Comparison of ENCODE assay signal across 25 cellular contexts in genomic region chr17:79630821-79631639, GRCh38. TPM values are rescaled to one million over a fixed set of nuclear protein-coding genes. Genes with fewer than 3 reads are reported as not detected.
DNase-seq lines count a peak whose midpoint lies in the region; ATAC-seq, FAIRE-seq and TF ChIP-seq lines count a peak whose summit lies in the region.
"Had no signal": no experiment of that assay in that cellular context is flagged by ENCODE, and none has a peak within 500 bp of the region (broad histone marks: within the 10 kb centered on the region; RNA-seq: fewer than 3 reads in every experiment).

No MANE protein-coding gene starts in this region.

- POLR2A ChIA-PET in WTC11 (lab: Charles Lee): no interaction called here
- POLR2A ChIA-PET in HepG2 (lab: Yijun Ruan, JAX): no interaction called here

- H3K9ac ChIP-seq in HepG2 (ENCODE audit: insufficient read depth, low read depth, low read length): no peak overlapping the region

- H3K9me3 ChIP-seq in HepG2 (ENCODE audit: low read length) (no peaks in the 10 kb centered on the region), suprapubic skin (no peaks in the 10 kb centered on the region), hepatocyte (ENCODE audit: low read depth) (no peaks in the 10 kb centered on the region)
- H3K9me3 ChIP-seq: breast epithelium, esophagus squamous epithelium had no signal

- no peaks in the 10 kb centered on the region for H3K36me3 ChIP-seq in HepG2 (replicated peaks in 1 of 2; ENCODE audit: control insufficient read depth in 1 of 2, insufficient read depth in 2 of 2, low read length in 2 of 2)
- H3K36me3 ChIP-seq in suprapubic skin: no peaks in the 10 kb centered on the region
- H3K36me3 ChIP-seq in hepatocyte (replicated peaks; ENCODE audit: insufficient read depth, low read depth): no peaks in the 10 kb centered on the region
- H3K36me3 ChIP-seq: breast epithelium, esophagus squamous epithelium had no signal

- H4K20me1 ChIP-seq in HepG2 (ENCODE audit: insufficient read depth, low read length) (no peaks in the 10 kb centered on the region; the same call in 1 of the 2 replicates), hepatocyte (ENCODE audit: insufficient read depth, poor library complexity, severe bottlenecking) (no peaks in the 10 kb centered on the region)

- no peak overlapping the region for H3K4me2 ChIP-seq in HepG2 (ENCODE audit: low read depth, low read length)
- H3K4me2 ChIP-seq in hepatocyte: no peak overlapping the region

- no peaks in the 10 kb centered on the region for H3K9me3 Mint-ChIP-seq in activated T-cell treated with anti-CD3 and anti-CD28 coated beads, Interleukin-2, amount 50 U/mL, for 24 hours
- no peaks in the 10 kb centered on the region for H3K9me3 Mint-ChIP-seq in WTC11
- H3K9me3 Mint-ChIP-seq: CD8-positive, alpha-beta memory T cell; IgD-negative memory B cell; immature natural killer cell; stimulated activated naive CD8-positive, alpha-beta T cell treated with anti-CD3 and anti-CD28 coated beads, Interleukin-15, Interleukin-2, amounts not matched to agents 100 ng/mL and 50 ng/mL, for 24 hours had no signal

- H3K4me1 ChIP-seq in HepG2 (ENCODE audit: insufficient read depth, low read length) (no peaks in the 10 kb centered on the region), suprapubic skin (no peaks in the 10 kb centered on the region), hepatocyte (ENCODE audit: insufficient read depth) (no peaks in the 10 kb centered on the region)
- H3K4me1 ChIP-seq: breast epithelium, esophagus squamous epithelium had no signal

- H3K27ac ChIP-seq in HepG2 (ENCODE audit: extremely low read length, insufficient read depth, low read length) (no peak overlapping the region), suprapubic skin (no peak overlapping the region), hepatocyte (no peak overlapping the region)
- H3K27ac ChIP-seq: breast epithelium, esophagus squamous epithelium, RWPE1 had no signal

- H3K27me3 ChIP-seq in HepG2 (ENCODE audit: control insufficient read depth in 1 of 2, insufficient read depth in 2 of 2, low read length in 2 of 2): peaks cover 5 to 70% of the 10 kb centered on the region in 2 experiments; a peak in 4 of 5 replicates
- peaks cover 29% of the 10 kb centered on the region for H3K27me3 ChIP-seq in suprapubic skin
- no peaks in the 10 kb centered on the region for H3K27me3 ChIP-seq in hepatocyte

- TF ChIP-seq EP300 in HepG2 (IDR thresholded peaks at IDR 0.05; ENCODE audit: low read depth in 2 of 2, low read length in 2 of 2) (no peak), HepG2 (CRISPR knock-in tag; IDR thresholded peaks at IDR 0.05; ENCODE audit: borderline replicate concordance) (no peak), suprapubic skin (IDR thresholded peaks at IDR 0.05) (no peak)

- H2AFZ ChIP-seq in HepG2 (ENCODE audit: low read length) (no peak overlapping the region), hepatocyte (no peak overlapping the region)

- CTCF ChIA-PET in WTC11 (lab: Charles Lee) (interaction anchor here (1.0 to 1.2 kb wide), 3 partner anchors 28 to 230 kb away, joined by 3 to 5 read pairs (median 3); no protein-coding TSS in a partner anchor), HepG2 (lab: Yijun Ruan, JAX; ENCODE audit: low intra/inter-chr PET ratio, low total read pairs) (no interaction called here)

- no peaks in the 10 kb centered on the region for H3K36me3 Mint-ChIP-seq in activated T-cell treated with anti-CD3 and anti-CD28 coated beads, Interleukin-2, amount 50 U/mL, for 24 hours (ENCODE audit: low read depth)
- H3K36me3 Mint-ChIP-seq in WTC11: no peaks in the 10 kb centered on the region
- H3K36me3 Mint-ChIP-seq: CD8-positive, alpha-beta memory T cell; IgD-negative memory B cell; immature natural killer cell had no signal

- in situ Hi-C loops in HepG2 (cut with HindIII; ENCODE audit: extremely low pct_ligation_motif_present, low pct_unique_long_range_greater_than_20kb): no loop called here

- no peak overlapping the region for H3K4me3 Mint-ChIP-seq in activated T-cell treated with anti-CD3 and anti-CD28 coated beads, Interleukin-2, amount 50 U/mL, for 24 hours
- H3K4me3 Mint-ChIP-seq in WTC11: no peak overlapping the region
- H3K4me3 Mint-ChIP-seq: CD8-positive, alpha-beta memory T cell; IgD-negative memory B cell; immature natural killer cell; stimulated activated naive CD8-positive, alpha-beta T cell treated with anti-CD3 and anti-CD28 coated beads, Interleukin-15, Interleukin-2, amounts not matched to agents 100 ng/mL and 50 ng/mL, for 24 hours had no signal

- WGBS in HepG2 (ENCODE audit: low lambda C conversion rate): 29% methylated on average over 19 of the region's 21 CpGs
- WGBS in suprapubic skin: 76% methylated on average over 16 of the region's 21 CpGs
- 81% methylated on average over 21 of the region's 21 CpGs for WGBS in hepatocyte (ENCODE audit: low lambda C conversion rate, missing lambda C conversion rate)

- no peaks in the 10 kb centered on the region for H3K4me1 Mint-ChIP-seq in activated T-cell treated with anti-CD3 and anti-CD28 coated beads, Interleukin-2, amount 50 U/mL, for 24 hours (ENCODE audit: low read depth)
- H3K4me1 Mint-ChIP-seq in WTC11: peaks cover 31% of the 10 kb centered on the region
- H3K4me1 Mint-ChIP-seq: CD8-positive, alpha-beta memory T cell; IgD-negative memory B cell; immature natural killer cell had no signal

- peak; percentile 9 for DNase-seq in activated T-cell treated with anti-CD3 and anti-CD28 coated beads, Interleukin-2, amount 50 U/mL, for 24 hours
- no peak for DNase-seq in activated T-cell treated with anti-CD3 and anti-CD28 coated beads, Interleukin-2, amount 50 U/mL, for 1 hour
- DNase-seq in WTC11 (ENCODE audit: low spot score) (peak; percentile 3), HepG2 (ENCODE audit: low spot score) (no peak), suprapubic skin (ENCODE audit: low spot score in 2 of 2) (peak; percentile 50 to 57), H4 (ENCODE audit: low spot score) (no peak), hepatocyte (ENCODE audit: low spot score) (no peak)
- no peak for DNase-seq in NK-92 treated with Interleukin-12 subunit alpha and Interleukin-12 subunit beta, amount 100 ng/mL, for 24 hours (lab: John Stamatoyannopoulos, UW)
- DNase-seq: EL, esophagus squamous epithelium, glutamatergic neuron, immature natural killer cell, mesendoderm, NCI-H2029, NCI-H446 had no signal

- H3K4me3 ChIP-seq in HepG2 (replicated peaks in 1 of 3; ENCODE audit: insufficient read depth in 1 of 3, low read depth in 2 of 3, low read length in 3 of 3): no peak overlapping the region
- H3K4me3 ChIP-seq in suprapubic skin: no peak overlapping the region
- H3K4me3 ChIP-seq in hepatocyte: no peak overlapping the region
- H3K4me3 ChIP-seq: breast epithelium, esophagus squamous epithelium had no signal

- no peak overlapping the region for H3K27ac Mint-ChIP-seq in activated T-cell treated with anti-CD3 and anti-CD28 coated beads, Interleukin-2, amount 50 U/mL, for 24 hours
- H3K27ac Mint-ChIP-seq in WTC11: no peak overlapping the region; the same call in 1 of the 2 replicates
- H3K27ac Mint-ChIP-seq: IgD-negative memory B cell; immature natural killer cell; stimulated activated naive CD8-positive, alpha-beta T cell treated with anti-CD3 and anti-CD28 coated beads, Interleukin-15, Interleukin-2, amounts not matched to agents 100 ng/mL and 50 ng/mL, for 24 hours had no signal

- intact Hi-C loops in HepG2 (cut with micrococcal nuclease; ENCODE audit: unreplicated experiment): no loop called here

- no peak for FAIRE-seq in HepG2 (lab: Jason Lieb, UNC)
- FAIRE-seq: urothelium cell line had no signal

- no peaks in the 10 kb centered on the region for H3K79me2 ChIP-seq in HepG2 (ENCODE audit: insufficient read depth, low read length)
- H3K79me2 ChIP-seq in hepatocyte: no peaks in the 10 kb centered on the region

- peaks cover 58% of the 10 kb centered on the region for H3K27me3 Mint-ChIP-seq in activated T-cell treated with anti-CD3 and anti-CD28 coated beads, Interleukin-2, amount 50 U/mL, for 24 hours
- H3K27me3 Mint-ChIP-seq in WTC11 (ENCODE audit: low read depth): no peaks in the 10 kb centered on the region; the same call in 1 of the 2 replicates

- no TSS peak for BruUV-seq in HepG2 (replicated peaks; lab: Mats Ljungman, UMichigan)

- TF ChIP-seq RAD21 in HepG2 (CRISPR knock-in tag; IDR thresholded peaks at IDR 0.05): no peak

- TF ChIP-seq CTCF in WTC11 (IDR thresholded peaks at IDR 0.05) (no peak), HepG2 (CRISPR knock-in tag; IDR thresholded peaks at IDR 0.05) (no peak), suprapubic skin (IDR thresholded peaks at IDR 0.05) (no peak), hepatocyte (IDR thresholded peaks at IDR 0.05; ENCODE audit: poor library complexity) (no peak)

- H3K9me2 ChIP-seq in hepatocyte (replicated peaks; ENCODE audit: insufficient read depth): no peaks in the 10 kb centered on the region

- TF ChIP-seq POLR2A in HepG2 (IDR thresholded peaks at IDR 0.05; ENCODE audit: insufficient read depth in 1 of 2, low read depth in 2 of 2, low read length in 2 of 2) (no peak), suprapubic skin (IDR thresholded peaks at IDR 0.05) (no peak)

- ATAC-seq in WTC11: no peak
- no peak for ATAC-seq in HepG2

RNA-seq across cellular contexts. Expression of gene RBFOX3, which starts 20.2 kb away (rescaled TPM):
- total RNA-seq in WTC11 (2021) (19.9 to 25.8 TPM (median 24.4 TPM) in 3 replicates), HepG2 (2016; rRNA removed; fragmentation: Illumina TruSeq; extraction: Trizol) (not detected in 2 replicates), suprapubic skin (not detected), hepatocyte (not detected in 2 replicates)
- not detected in 2 replicates for total RNA-seq in HepG2 (2016; cell fraction: cytosol; rRNA removed; fragmentation: Illumina TruSeq; extraction: Trizol; ENCODE audit: low read depth)
- not detected in 2 replicates for total RNA-seq in HepG2 (2016; cell fraction: insoluble cytoplasmic fraction; rRNA removed; fragmentation: Illumina TruSeq; extraction: Trizol)
- total RNA-seq in HepG2 (2016; cell fraction: membrane; rRNA removed; fragmentation: Illumina TruSeq; extraction: Trizol): not detected in 2 replicates
- total RNA-seq in HepG2 (2016; cell fraction: nucleus; rRNA removed; fragmentation: Illumina TruSeq; extraction: Trizol): not detected in 2 replicates
- polyA plus RNA-seq in HepG2 (2011; rRNA removed) (not detected in 2 replicates), hepatocyte (0.22 and 1.6 TPM in 2 replicates)
- 0.03 TPM in 1 of 2 replicates, not detected in the other for polyA plus RNA-seq in HepG2 (2011; cell fraction: cytosol; rRNA removed)
- not detected in 2 replicates for polyA plus RNA-seq in HepG2 (2011; cell fraction: nucleus; rRNA removed)
- polyA plus RNA-seq in HepG2 (2012): 0.25 TPM in 1 of 2 replicates, not detected in the other
- polyA plus RNA-seq in HepG2 (2016; cell fraction: cytosol; fragmentation: Illumina TruSeq; extraction: Trizol; ENCODE audit: low read depth): not detected in 2 replicates
- not detected in 2 replicates for polyA plus RNA-seq in HepG2 (2016; cell fraction: insoluble cytoplasmic fraction; fragmentation: Illumina TruSeq; extraction: Trizol; ENCODE audit: low read depth)
- polyA plus RNA-seq in HepG2 (2016; cell fraction: membrane; fragmentation: Illumina TruSeq; extraction: Trizol; ENCODE audit: low read depth): not detected in 2 replicates
- not detected in 2 replicates for polyA plus RNA-seq in HepG2 (2016; cell fraction: nucleus; fragmentation: Illumina TruSeq; extraction: Trizol; ENCODE audit: insufficient read depth, low read depth)
- polyA minus RNA-seq in HepG2 (2011; rRNA and poly(A)+ RNA removed; ENCODE audit: low replicate concordance): 0.05 TPM in 1 of 2 replicates, not detected in the other
- not detected in 2 replicates for polyA minus RNA-seq in HepG2 (2011; cell fraction: cytosol; rRNA and poly(A)+ RNA removed)
- polyA minus RNA-seq in HepG2 (2011; cell fraction: nucleus; rRNA and poly(A)+ RNA removed): not detected in 2 replicates
- total RNA-seq in H4 (2014; rRNA removed; shearing (Covaris generic)): 0.10 TPM in 1 of 2 replicates, not detected in the other
- total RNA-seq: breast epithelium; CD8-positive, alpha-beta memory T cell; dermis microvascular lymphatic vessel endothelial cell; renal cortical epithelial cell; T-helper 1 cell treated with Interleukin-12 subunit alpha and Interleukin-12 subunit beta and Interleukin-4 antibody, amounts not matched to agents 30 ng/mL and 1 ng/mL, for 36 hours had no signal
- polyA plus RNA-seq: AG04450; CD8-positive, alpha-beta memory T cell; IgD-negative memory B cell had no signal

Comparison
In these comparisons a context has a peak if more than half of its experiments do, and no peak if none do; other contexts are left out.
1. DNase-seq: peak in activated T-cell treated with anti-CD3 and anti-CD28 coated beads, Interleukin-2, amount 50 U/mL, for 24 hours (single experiment), WTC11 (single experiment) and suprapubic skin (2 of 2); none in activated T-cell treated with anti-CD3 and anti-CD28 coated beads, Interleukin-2, amount 50 U/mL, for 1 hour (single experiment), HepG2 (single experiment), H4 (single experiment), hepatocyte (single experiment) and NK-92 treated with Interleukin-12 subunit alpha and Interleukin-12 subunit beta, amount 100 ng/mL, for 24 hours (single experiment).
2. RNA of gene RBFOX3, which starts 20.2 kb away (total RNA-seq): 19.9 to 25.8 TPM in WTC11; 0.10 TPM in H4, not detected in HepG2, not detected in suprapubic skin and not detected in hepatocyte; every median in the first group is over 10 times any median in the second.